ENCODE assay signal across 24 cellular contexts in the genomic region with DNA sequence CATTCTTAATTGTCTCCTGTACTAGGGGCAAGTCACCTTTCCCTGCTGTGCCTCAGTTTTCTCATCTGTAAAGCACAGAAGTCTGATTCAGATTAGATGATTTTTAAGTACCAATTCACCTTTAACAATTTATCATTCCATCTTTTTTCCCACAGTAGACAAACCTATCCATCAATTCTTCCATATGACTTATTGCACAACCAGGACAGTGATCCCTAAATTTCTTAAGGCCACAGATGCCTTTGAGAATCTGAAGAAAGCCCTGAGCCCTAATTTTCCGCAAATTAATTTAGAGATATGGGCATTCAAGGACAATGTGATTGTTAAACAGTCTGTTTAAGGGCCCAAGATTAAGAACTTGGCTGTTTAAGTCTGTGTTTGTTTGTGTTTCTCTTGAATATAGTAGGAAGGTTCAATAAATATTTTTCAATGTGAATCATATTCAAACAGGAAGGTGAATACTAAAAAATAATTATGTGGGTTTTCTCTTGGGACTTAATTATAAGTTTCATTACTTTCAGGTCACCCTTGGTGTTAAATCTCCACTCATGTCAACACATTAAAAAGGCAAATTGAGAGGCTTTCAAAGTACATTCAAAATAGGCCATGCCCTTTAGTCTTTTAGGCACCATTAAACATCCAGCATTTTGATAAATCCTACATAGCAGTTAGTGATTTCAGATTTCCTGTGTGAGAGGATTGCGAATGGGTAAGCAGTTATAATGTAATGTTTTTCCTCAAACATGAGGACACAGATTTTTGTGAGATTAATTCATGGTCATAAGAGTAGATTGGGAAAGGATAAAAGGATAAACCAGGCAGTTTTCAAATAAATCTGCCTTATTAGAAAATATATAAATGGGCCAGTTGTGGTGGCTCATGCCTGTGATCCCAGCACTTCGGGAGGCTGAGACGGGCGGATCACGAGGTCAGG. TPM values are rescaled to one million over a fixed set of nuclear protein-coding genes. Genes with fewer than 3 reads are reported as not detected.
DNase-seq lines count a peak whose midpoint lies in the region; ATAC-seq, FAIRE-seq and TF ChIP-seq lines count a peak whose summit lies in the region.
"Had no signal": no experiment of that assay in that cellular context is flagged by ENCODE, and none has a peak within 500 bp of the region (broad histone marks: within the 10 kb centered on the region; RNA-seq: fewer than 3 reads in every experiment).

No MANE protein-coding gene starts in this region.

- over 99% methylated on average over 6 of the region's 6 CpGs for WGBS in HepG2 (ENCODE audit: low lambda C conversion rate)
- WGBS in right lobe of liver (ENCODE audit: insufficient coverage, low coverage, low lambda C conversion rate, missing lambda C conversion rate), result 87% methylated on average over 6 of the region's 6 CpGs
- 85% methylated on average over 6 of the region's 6 CpGs for WGBS in GM12878 (ENCODE audit: insufficient coverage, insufficient replicate concordance, low lambda C conversion rate, missing lambda C conversion rate)

- H3K27ac ChIP-seq in HepG2 (ENCODE audit: extremely low read length, insufficient read depth, low read length) (no peak overlapping the region), right lobe of liver (no peak overlapping the region), GM12878 (ENCODE audit: control insufficient read depth, insufficient read depth) (no peak overlapping the region)
- H3K27ac ChIP-seq: RWPE1 had no signal

- H3K79me2 ChIP-seq in HepG2 (ENCODE audit: insufficient read depth, low read length) (no peaks in the 10 kb centered on the region), GM12878 (ENCODE audit: control insufficient read depth, insufficient read depth, low read length) (no peaks in the 10 kb centered on the region)

- no peak for TF ChIP-seq EP300 in HepG2 (IDR thresholded peaks at IDR 0.05; ENCODE audit: low read depth in 2 of 2, low read length in 2 of 2)
- no peak for TF ChIP-seq EP300 in HepG2 (CRISPR knock-in tag; IDR thresholded peaks at IDR 0.05; ENCODE audit: borderline replicate concordance)
- no peak; a peak in 1 of 4 replicates for TF ChIP-seq EP300 in GM12878 (IDR thresholded peaks at IDR 0.05; ENCODE audit: borderline replicate concordance in 1 of 2, control insufficient read depth in 1 of 2, low read depth in 2 of 2, low read length in 2 of 2)

- TF ChIP-seq POLR2A in HepG2 (IDR thresholded peaks at IDR 0.05; ENCODE audit: insufficient read depth in 1 of 2, low read depth in 2 of 2, low read length in 2 of 2) (no peak), right lobe of liver (IDR thresholded peaks at IDR 0.05) (no peak), GM12878 (IDR thresholded peaks at IDR 0.05; ENCODE audit: low read depth, low read length) (no peak)

- H2AFZ ChIP-seq in HepG2 (ENCODE audit: low read length) (no peak overlapping the region), GM12878 (ENCODE audit: control insufficient read depth, low read depth, low read length) (no peak overlapping the region)
- H2AFZ ChIP-seq: GM23338 had no signal

- TF ChIP-seq CTCF in HepG2 (CRISPR knock-in tag; IDR thresholded peaks at IDR 0.05) (no peak), right lobe of liver (IDR thresholded peaks at IDR 0.05) (no peak), GM12878 (IDR thresholded peaks at IDR 0.05 in 2 of 3, conservative IDR thresholded peaks at IDR 0.05 in 1 of 3; ENCODE audit: control insufficient read depth in 2 of 3, extremely low read depth in 1 of 3, insufficient read depth in 1 of 3, low read depth in 3 of 3, low read length in 3 of 3) (no peak)

- SMC1A ChIA-PET in GM12878 (lab: Charles Lee; ENCODE audit: uncharacterized antibody, unreplicated experiment), result interaction anchor here (1.1 kb wide), 1 partner anchor 11 kb away, joined by 3 read pairs; no protein-coding TSS in a partner anchor

- H3K36me3 ChIP-seq in HepG2 (replicated peaks in 1 of 2; ENCODE audit: control insufficient read depth in 1 of 2, insufficient read depth in 2 of 2, low read length in 2 of 2) (no peaks in the 10 kb centered on the region), right lobe of liver (no peaks in the 10 kb centered on the region), GM12878 (ENCODE audit: control insufficient read depth in 2 of 2, insufficient read depth in 2 of 2, low read length in 1 of 2) (no peaks in the 10 kb centered on the region)

- RAD21 ChIA-PET in GM12878 (lab: Charles Lee; ENCODE audit: unreplicated experiment), result interaction anchor here (0.7 to 2.0 kb wide), 3 partner anchors 14 to 48 kb away, joined by 3 to 5 read pairs (median 3); no protein-coding TSS in a partner anchor

- BruUV-seq in HepG2 (replicated peaks; lab: Mats Ljungman, UMichigan) (no TSS peak), GM12878 (replicated peaks; lab: Mats Ljungman, UMichigan) (no TSS peak)

- peaks cover 66% of the 10 kb centered on the region for H3K4me1 ChIP-seq in HepG2 (ENCODE audit: insufficient read depth, low read length)
- H3K4me1 ChIP-seq in right lobe of liver, result peaks cover 0 to 31% (median 7%) of the 10 kb centered on the region in 4 donors
- H3K4me1 ChIP-seq in GM12878 (ENCODE audit: control insufficient read depth, insufficient read depth, low read length), result peaks cover 11% of the 10 kb centered on the region; the same call in 1 of the 2 replicates

- no peak for FAIRE-seq in HepG2 (lab: Jason Lieb, UNC)
- FAIRE-seq in GM12878 (lab: Jason Lieb, UNC), result no peak
- no peak for FAIRE-seq in GM19239 (lab: Jason Lieb, UNC)
- FAIRE-seq: GM12892, GM18507 had no signal

- DNase-seq in HepG2 (ENCODE audit: low spot score) (no peak), right lobe of liver (no peak), GM12878 (ENCODE audit: low read depth, low spot score) (no peak), iris pigment epithelial cell (ENCODE audit: low read depth) (peak; percentile 59), NCI-H1105 (lab: John Stamatoyannopoulos, UW) (no peak), GM19239 (ENCODE audit: insufficient read length, low spot score) (no peak), islet precursor cell (no peak)
- DNase-seq: 8988T; CD4-positive, alpha-beta T cell; EL; KG1; NCI-H1694 treated with DMSO at 0.1 percent for 48 hours; NCI-H2227 treated with DMSO at 0.1 percent for 48 hours; NCI-H510A treated with DMSO at 0.1 percent for 48 hours; NCI-H82; SIG-M5 had no signal

- H3K9ac ChIP-seq in HepG2 (ENCODE audit: insufficient read depth, low read depth, low read length) (no peak overlapping the region), GM12878 (ENCODE audit: control insufficient read depth, insufficient read depth, low read length) (no peak overlapping the region)

- no peaks in the 10 kb centered on the region for H4K20me1 ChIP-seq in HepG2 (ENCODE audit: insufficient read depth, low read length)
- no peaks in the 10 kb centered on the region for H4K20me1 ChIP-seq in GM12878 (ENCODE audit: control insufficient read depth, insufficient read depth)

- no peak overlapping the region for H3K4me3 ChIP-seq in HepG2 (replicated peaks in 1 of 3; ENCODE audit: insufficient read depth in 1 of 3, low read depth in 2 of 3, low read length in 3 of 3)
- no peak overlapping the region for H3K4me3 ChIP-seq in right lobe of liver
- H3K4me3 ChIP-seq in GM12878, result no peak overlapping the region
- H3K4me3 ChIP-seq: GM23338 had no signal

- no peaks in the 10 kb centered on the region for H3K27me3 ChIP-seq in HepG2 (ENCODE audit: control insufficient read depth in 1 of 2, insufficient read depth in 2 of 2, low read length in 2 of 2)
- H3K27me3 ChIP-seq in right lobe of liver, result no peaks in the 10 kb centered on the region
- H3K27me3 ChIP-seq in GM12878 (replicated peaks in 1 of 2; ENCODE audit: control insufficient read depth in 2 of 2, insufficient read depth in 2 of 2, low read length in 1 of 2), result no peaks in the 10 kb centered on the region

- POLR2A ChIA-PET in HepG2 (lab: Yijun Ruan, JAX) (interaction anchor here (2.1 kb wide), 1 partner anchor 35 kb away, joined by 15 read pairs; the partner anchor contains the start of gene MMD), GM12878 (lab: Charles Lee) (interaction anchor here (0.7 kb wide), 1 partner anchor 581 kb away, joined by 8 read pairs; no protein-coding TSS in a partner anchor)

- CTCF ChIA-PET in HepG2 (lab: Yijun Ruan, JAX; ENCODE audit: low intra/inter-chr PET ratio, low total read pairs), result no interaction called here
- CTCF ChIA-PET in GM12878 (lab: Yijun Ruan, JAX), result interaction anchor here (0.6 to 1.1 kb wide), 2 partner anchors 11 to 968 kb away, joined by 3 to 5 read pairs; no protein-coding TSS in a partner anchor

- ATAC-seq in HepG2, result no peak
- ATAC-seq in right lobe of liver, result no peak
- ATAC-seq in GM12878, result peak; percentile 26
- ATAC-seq in GM18907 (IDR thresholded peaks at IDR 0.05; ENCODE audit: unreplicated experiment), result no peak
- ATAC-seq: GM23338, HCT116, SK-N-SH treated with all-trans-retinoic acid at 6 μM for 48 hours had no signal

- in situ Hi-C loops in HepG2 (cut with HindIII; ENCODE audit: extremely low pct_ligation_motif_present, low pct_unique_long_range_greater_than_20kb), result no loop called here
- in situ Hi-C loops in GM12878 (cut with MboI), result no loop called here

- H3K9me3 ChIP-seq in HepG2 (ENCODE audit: low read length) (no peaks in the 10 kb centered on the region), right lobe of liver (no peaks in the 10 kb centered on the region), GM12878 (replicated peaks; ENCODE audit: control insufficient read depth, insufficient read depth, low read length) (no peaks in the 10 kb centered on the region)

- intact Hi-C loops in HepG2 (cut with micrococcal nuclease; ENCODE audit: unreplicated experiment), result loop anchor here (5.0 kb wide), 2 partner anchors 34 to 41 kb away; partner anchors contain the start of gene MMD
- intact Hi-C loops in right lobe of liver (cut with DNase I), result no loop called here
- intact Hi-C loops in GM12878 (cut with micrococcal nuclease; ENCODE audit: unreplicated experiment), result no loop called here

- H3K4me2 ChIP-seq in HepG2 (ENCODE audit: low read depth, low read length) (no peak overlapping the region), GM12878 (ENCODE audit: control insufficient read depth, insufficient read depth) (no peak overlapping the region)
- H3K4me2 ChIP-seq: GM23338 had no signal

- TF ChIP-seq RAD21 in HepG2 (CRISPR knock-in tag; IDR thresholded peaks at IDR 0.05) (no peak), GM12878 (IDR thresholded peaks at IDR 0.05; ENCODE audit: insufficient read depth, low read depth, low read length) (no peak)

RNA-seq across cellular contexts. Expression of gene MMD, which starts 34.9 kb away (rescaled TPM):
- total RNA-seq in HepG2 (2016; rRNA removed; fragmentation: Illumina TruSeq; extraction: Trizol) (121 and 137 TPM in 2 replicates), right lobe of liver (10 to 100 TPM in 4 of 6 experiments, 1 to 10 TPM in 2; 2.8 to 17.2 (median 12.4) TPM), GM12878 (2014; rRNA removed) (22.6 and 28.8 TPM in 2 replicates), GM12878 (2014; rRNA removed; fragmentation: Illumina TruSeq; extraction: Trizol) (18.6 and 20.6 TPM in 2 replicates), GM12878 (2021) (24.2 and 25.2 TPM in 2 replicates)
- 99.7 and 114 TPM in 2 replicates for total RNA-seq in HepG2 (2016; cell fraction: cytosol; rRNA removed; fragmentation: Illumina TruSeq; extraction: Trizol; ENCODE audit: low read depth)
- total RNA-seq in HepG2 (2016; cell fraction: insoluble cytoplasmic fraction; rRNA removed; fragmentation: Illumina TruSeq; extraction: Trizol), result 116 and 133 TPM in 2 replicates
- 235 and 252 TPM in 2 replicates for total RNA-seq in HepG2 (2016; cell fraction: membrane; rRNA removed; fragmentation: Illumina TruSeq; extraction: Trizol)
- total RNA-seq in HepG2 (2016; cell fraction: nucleus; rRNA removed; fragmentation: Illumina TruSeq; extraction: Trizol), result 88.1 and 105 TPM in 2 replicates
- polyA plus RNA-seq in HepG2 (2011; rRNA removed) (183 and 225 TPM in 2 replicates), GM12878 (2011; rRNA removed) (46.7 and 53.5 TPM in 2 replicates), GM12878 (2014; fragmentation: Illumina TruSeq; extraction: Trizol) (22.1 and 29.2 TPM in 2 replicates), GM12878 (2014; fragmentation: Nextera tagmentation; extraction: Ambion mirVana) (10 to 100 TPM in 1 of 2 experiments, 1 to 10 TPM in 1; 8.0 to 12.1 TPM), GM12878 (2014; rRNA removed) (20.3 and 22.8 TPM in 2 replicates), GM12878 (2016; fragmentation: Nextera tagmentation; extraction: Ambion mirVana) (10 to 100 TPM; 23.0 to 24.0 TPM)
- 146 and 162 TPM in 2 replicates for polyA plus RNA-seq in HepG2 (2011; cell fraction: cytosol; rRNA removed)
- polyA plus RNA-seq in HepG2 (2011; cell fraction: nucleus; rRNA removed), result 117 and 147 TPM in 2 replicates
- polyA plus RNA-seq in HepG2 (2012), result 189 and 194 TPM in 2 replicates
- polyA plus RNA-seq in HepG2 (2016; cell fraction: cytosol; fragmentation: Illumina TruSeq; extraction: Trizol; ENCODE audit: low read depth), result 146 and 160 TPM in 2 replicates
- polyA plus RNA-seq in HepG2 (2016; cell fraction: insoluble cytoplasmic fraction; fragmentation: Illumina TruSeq; extraction: Trizol; ENCODE audit: low read depth), result 156 and 164 TPM in 2 replicates
- 231 and 245 TPM in 2 replicates for polyA plus RNA-seq in HepG2 (2016; cell fraction: membrane; fragmentation: Illumina TruSeq; extraction: Trizol; ENCODE audit: low read depth)
- 151 and 156 TPM in 2 replicates for polyA plus RNA-seq in HepG2 (2016; cell fraction: nucleus; fragmentation: Illumina TruSeq; extraction: Trizol; ENCODE audit: insufficient read depth, low read depth)
- 4.3 and 244 TPM in 2 replicates for polyA minus RNA-seq in HepG2 (2011; rRNA and poly(A)+ RNA removed; ENCODE audit: low replicate concordance)
- polyA minus RNA-seq in HepG2 (2011; cell fraction: cytosol; rRNA and poly(A)+ RNA removed), result 111 and 112 TPM in 2 replicates
- polyA minus RNA-seq in HepG2 (2011; cell fraction: nucleus; rRNA and poly(A)+ RNA removed), result 154 and 170 TPM in 2 replicates
- 88.8 and 95.5 TPM in 2 replicates for total RNA-seq in GM12878 (2013; cell fraction: nucleolus; rRNA removed)
- polyA plus RNA-seq in GM12878 (2011; ENCODE audit: low read depth), result 5.1 TPM
- 19.0 and 23.0 TPM in 2 replicates for polyA plus RNA-seq in GM12878 (2011; cell fraction: cytosol; rRNA removed)
- 23.6 and 27.5 TPM in 2 replicates for polyA plus RNA-seq in GM12878 (2011; cell fraction: nucleus; rRNA removed)
- polyA plus RNA-seq in GM12878 (2012), result 9.9 and 10.8 TPM in 2 replicates
- polyA minus RNA-seq in GM12878 (2011; rRNA and poly(A)+ RNA removed), result 22.3 and 29.7 TPM in 2 replicates
- polyA minus RNA-seq in GM12878 (2011; cell fraction: cytosol; rRNA and poly(A)+ RNA removed), result 10.5 and 12.4 TPM in 2 replicates
- 27.1 and 30.5 TPM in 2 replicates for polyA minus RNA-seq in GM12878 (2011; cell fraction: nucleus; rRNA and poly(A)+ RNA removed)

RNA-seq across cellular contexts. Expression of gene SMIM36, which starts 54.7 kb away (rescaled TPM):
- total RNA-seq in HepG2 (2016; rRNA removed; fragmentation: Illumina TruSeq; extraction: Trizol) (not detected in 2 replicates), right lobe of liver (not detected), GM12878 (2014; rRNA removed) (not detected in 2 replicates), GM12878 (2014; rRNA removed; fragmentation: Illumina TruSeq; extraction: Trizol) (not detected in 2 replicates), GM12878 (2021) (not detected in 2 replicates)
- not detected in 2 replicates for total RNA-seq in HepG2 (2016; cell fraction: cytosol; rRNA removed; fragmentation: Illumina TruSeq; extraction: Trizol; ENCODE audit: low read depth)
- not detected in 2 replicates for total RNA-seq in HepG2 (2016; cell fraction: insoluble cytoplasmic fraction; rRNA removed; fragmentation: Illumina TruSeq; extraction: Trizol)
- total RNA-seq in HepG2 (2016; cell fraction: membrane; rRNA removed; fragmentation: Illumina TruSeq; extraction: Trizol), result not detected in 2 replicates
- total RNA-seq in HepG2 (2016; cell fraction: nucleus; rRNA removed; fragmentation: Illumina TruSeq; extraction: Trizol), result not detected in 2 replicates
- polyA plus RNA-seq in HepG2 (2011; rRNA removed) (not detected in 2 replicates), GM12878 (2011; rRNA removed) (not detected in 2 replicates), GM12878 (2014; fragmentation: Illumina TruSeq; extraction: Trizol) (not detected in 2 replicates), GM12878 (2014; fragmentation: Nextera tagmentation; extraction: Ambion mirVana) (not detected), GM12878 (2014; rRNA removed) (not detected in 2 replicates), GM12878 (2016; fragmentation: Nextera tagmentation; extraction: Ambion mirVana) (not detected)
- not detected in 2 replicates for polyA plus RNA-seq in HepG2 (2011; cell fraction: cytosol; rRNA removed)
- not detected in 2 replicates for polyA plus RNA-seq in HepG2 (2011; cell fraction: nucleus; rRNA removed)
- not detected in 2 replicates for polyA plus RNA-seq in HepG2 (2012)
- polyA plus RNA-seq in HepG2 (2016; cell fraction: cytosol; fragmentation: Illumina TruSeq; extraction: Trizol; ENCODE audit: low read depth), result not detected in 2 replicates
- polyA plus RNA-seq in HepG2 (2016; cell fraction: insoluble cytoplasmic fraction; fragmentation: Illumina TruSeq; extraction: Trizol; ENCODE audit: low read depth), result not detected in 2 replicates
- not detected in 2 replicates for polyA plus RNA-seq in HepG2 (2016; cell fraction: membrane; fragmentation: Illumina TruSeq; extraction: Trizol; ENCODE audit: low read depth)
- polyA plus RNA-seq in HepG2 (2016; cell fraction: nucleus; fragmentation: Illumina TruSeq; extraction: Trizol; ENCODE audit: insufficient read depth, low read depth), result not detected in 2 replicates
- polyA minus RNA-seq in HepG2 (2011; rRNA and poly(A)+ RNA removed; ENCODE audit: low replicate concordance), result not detected in 2 replicates
- polyA minus RNA-seq in HepG2 (2011; cell fraction: cytosol; rRNA and poly(A)+ RNA removed), result not detected in 2 replicates
- not detected in 2 replicates for polyA minus RNA-seq in HepG2 (2011; cell fraction: nucleus; rRNA and poly(A)+ RNA removed)
- total RNA-seq in GM12878 (2013; cell fraction: nucleolus; rRNA removed), result not detected in 2 replicates
- polyA plus RNA-seq in GM12878 (2011; ENCODE audit: low read depth), result not detected
- polyA plus RNA-seq in GM12878 (2011; cell fraction: cytosol; rRNA removed), result not detected in 2 replicates
- not detected in 2 replicates for polyA plus RNA-seq in GM12878 (2011; cell fraction: nucleus; rRNA removed)
- polyA plus RNA-seq in GM12878 (2012), result not detected in 2 replicates
- not detected in 2 replicates for polyA minus RNA-seq in GM12878 (2011; rRNA and poly(A)+ RNA removed)
- not detected in 2 replicates for polyA minus RNA-seq in GM12878 (2011; cell fraction: cytosol; rRNA and poly(A)+ RNA removed)
- polyA minus RNA-seq in GM12878 (2011; cell fraction: nucleus; rRNA and poly(A)+ RNA removed), result not detected in 2 replicates
- total RNA-seq: CD4-positive, alpha-beta T cell; GM23338 had no signal
- polyA plus RNA-seq: BJ, GM23338 had no signal

Comparison
In these comparisons a context has a peak if more than half of its experiments do, and no peak if none do; other contexts are left out.
1. Of the 75 proteins assayed by ChIP-seq in both HepG2 and GM12878: peak only in HepG2: CEBPB; only in GM12878: BHLHE40, NR2F1 and ZNF687; in both: none; in neither: 71.